ENCODE assay signal across 10 cellular contexts in genomic region chr2:102070058-102070642, GRCh38.
A peak's percentile ranks its signal among the peaks of the same experiment; 100 is the strongest.
DNase-seq lines count a peak whose midpoint lies in the region; ATAC-seq, FAIRE-seq and TF ChIP-seq lines count a peak whose summit lies in the region.
"Had no signal": no experiment of that assay in that cellular context is flagged by ENCODE, and none has a peak within 500 bp of the region (broad histone marks: within the 10 kb centered on the region; RNA-seq: fewer than 3 reads in every experiment).

No MANE protein-coding gene starts in this region.

- H3K9ac ChIP-seq in endothelial cell of umbilical vein (replicated peaks; ENCODE audit: extremely low read depth, insufficient read depth, low read length) = no peak overlapping the region

- no peak overlapping the region for H3K4me3 Mint-ChIP-seq in natural killer cell treated with Interleukin-12 subunit alpha and Interleukin-12 subunit beta and Interleukin-15 and Interleukin-18, amount 100 ng/mL, for 72 hours
- H3K4me3 Mint-ChIP-seq: activated CD4-positive, alpha-beta T cell treated with anti-CD3 and anti-CD28 coated beads, Interleukin-2, amount 10 ng/mL, durations not matched to agents 7 days and 5 days; stimulated activated naive B cell treated with anti-CD40 and anti-IgM and Interleukin-4, amounts not matched to agents 10 μg/mL and 1 μg/mL and 100 μg/mL, for 72 hours had no signal

- CTCF ChIA-PET in endothelial cell of umbilical vein (lab: Charles Lee) = interaction anchor here (1.2 to 1.4 kb wide), 2 partner anchors 19 to 50 kb away, joined by 3 read pairs; no protein-coding TSS in a partner anchor

- POLR2A ChIA-PET in endothelial cell of umbilical vein (lab: Charles Lee) = no interaction called here

- peaks cover 3% of the 10 kb centered on the region for H3K9me3 Mint-ChIP-seq in natural killer cell treated with Interleukin-12 subunit alpha and Interleukin-12 subunit beta and Interleukin-15 and Interleukin-18, amount 100 ng/mL, for 72 hours

- no peak overlapping the region for H3K27ac ChIP-seq in endothelial cell of umbilical vein (ENCODE audit: insufficient read depth, low read depth, low read length)
- peak overlapping the region; percentile 77 to 82 for H3K27ac ChIP-seq in testis

- DNase-seq in endothelial cell of umbilical vein (ENCODE audit: low read depth, low spot score) = no peak
- DNase-seq in lower leg skin (ENCODE audit: low spot score in 2 of 2) = peak; percentile 79 to 93
- DNase-seq in testis = peak; percentile 95
- DNase-seq in NCI-H82 treated with DMSO at 0.1 percent for 48 hours (lab: John Stamatoyannopoulos, UW; ENCODE audit: unreplicated experiment) = no peak
- no peak for DNase-seq in natural killer cell treated with Interleukin-12 subunit alpha and Interleukin-12 subunit beta and Interleukin-15 and Interleukin-18, amount 100 ng/mL, for 72 hours (ENCODE audit: low spot score)
- no peak for DNase-seq in GM20000 (ENCODE audit: low spot score)
- DNase-seq: activated CD4-positive, alpha-beta T cell treated with anti-CD3 and anti-CD28 coated beads, Interleukin-2, amount 10 ng/mL, durations not matched to agents 7 days and 5 days; stimulated activated naive B cell treated with anti-CD40 and anti-IgM and Interleukin-4, amounts not matched to agents 10 μg/mL and 1 μg/mL and 100 μg/mL, for 72 hours had no signal

- H3K27me3 ChIP-seq in endothelial cell of umbilical vein (ENCODE audit: control insufficient read depth in 2 of 2, insufficient read depth in 2 of 2, low read length in 2 of 2) (no peaks in the 10 kb centered on the region), testis (no peaks in the 10 kb centered on the region)

- dilution Hi-C loops in endothelial cell of umbilical vein (cut with MboI; ENCODE audit: extremely low pct_ligation_motif_present, low sequenced_read_pairs) = no loop called here

- peaks cover 24 to 31% of the 10 kb centered on the region in 2 donors for H3K27me3 Mint-ChIP-seq in natural killer cell treated with Interleukin-12 subunit alpha and Interleukin-12 subunit beta and Interleukin-15 and Interleukin-18, amount 100 ng/mL, for 72 hours
- H3K27me3 Mint-ChIP-seq: activated CD4-positive, alpha-beta T cell treated with anti-CD3 and anti-CD28 coated beads, Interleukin-2, amount 10 ng/mL, durations not matched to agents 7 days and 5 days had no signal

- BruUV-seq in endothelial cell of umbilical vein (replicated peaks; lab: Mats Ljungman, UMichigan) = no TSS peak

- peak; percentile 36 for TF ChIP-seq RAD21 in Ishikawa (IDR thresholded peaks at IDR 0.05; ENCODE audit: low read depth)

- no peak for FAIRE-seq in endothelial cell of umbilical vein (lab: Jason Lieb, UNC)

- intact Hi-C loops in endothelial cell of umbilical vein (cut with micrococcal nuclease) (no loop called here), lower leg skin (cut with DNase I; ENCODE audit: low total_unique reads) (no loop called here), testis (cut with DNase I; ENCODE audit: low total_unique reads) (no loop called here)

- H3K9me3 ChIP-seq in endothelial cell of umbilical vein (replicated peaks; ENCODE audit: control insufficient read depth, insufficient read depth, low read length) = no peaks in the 10 kb centered on the region
- H3K9me3 ChIP-seq in testis = no peaks in the 10 kb centered on the region

- H3K4me1 ChIP-seq in endothelial cell of umbilical vein (ENCODE audit: control insufficient read depth, extremely low read depth, insufficient read depth, low read length) = no peaks in the 10 kb centered on the region
- peaks cover 16% of the 10 kb centered on the region for H3K4me1 ChIP-seq in testis

- H3K4me2 ChIP-seq in endothelial cell of umbilical vein (ENCODE audit: insufficient read depth, low read length) = no peak overlapping the region

- no peak for ATAC-seq in HG02763 (IDR thresholded peaks at IDR 0.05; ENCODE audit: unreplicated experiment)
- ATAC-seq in natural killer cell treated with Interleukin-12 subunit alpha and Interleukin-12 subunit beta and Interleukin-15 and Interleukin-18, amount 100 ng/mL, for 72 hours = no peak
- ATAC-seq: stimulated activated naive B cell treated with anti-CD40 and anti-IgM and Interleukin-4, amounts not matched to agents 10 μg/mL and 1 μg/mL and 100 μg/mL, for 72 hours had no signal

- H3K36me3 Mint-ChIP-seq in natural killer cell treated with Interleukin-12 subunit alpha and Interleukin-12 subunit beta and Interleukin-15 and Interleukin-18, amount 100 ng/mL, for 72 hours = no peaks in the 10 kb centered on the region

- no peaks in the 10 kb centered on the region for H4K20me1 ChIP-seq in endothelial cell of umbilical vein (replicated peaks; ENCODE audit: control insufficient read depth, extremely low read depth, insufficient read depth, low read length)

- H3K36me3 ChIP-seq in endothelial cell of umbilical vein (ENCODE audit: control insufficient read depth in 2 of 2, extremely low read depth in 1 of 2, insufficient read depth in 2 of 2, low read length in 2 of 2) = no peaks in the 10 kb centered on the region
- no peaks in the 10 kb centered on the region for H3K36me3 ChIP-seq in testis (ENCODE audit: low read depth, missing control alignments)

- no peak for TF ChIP-seq POLR2A in endothelial cell of umbilical vein (IDR thresholded peaks at IDR 0.05; ENCODE audit: low read depth, low read length)
- TF ChIP-seq POLR2A in lower leg skin (IDR thresholded peaks at IDR 0.05) = no peak
- TF ChIP-seq POLR2A in testis (IDR thresholded peaks at IDR 0.05) = no peak

- H3K79me2 ChIP-seq in endothelial cell of umbilical vein (ENCODE audit: control insufficient read depth, insufficient read depth, low read length) = no peaks in the 10 kb centered on the region

- H3K9me1 ChIP-seq in endothelial cell of umbilical vein (replicated peaks; ENCODE audit: control insufficient read depth, extremely low read depth, insufficient read depth, low read length) = no peaks in the 10 kb centered on the region

- H2AFZ ChIP-seq in endothelial cell of umbilical vein (ENCODE audit: low read depth, low read length) = peak overlapping the region; percentile 31

- TF ChIP-seq EP300 in Ishikawa (IDR thresholded peaks at IDR 0.05; ENCODE audit: borderline replicate concordance) = no peak

- H3K27ac Mint-ChIP-seq in natural killer cell treated with Interleukin-12 subunit alpha and Interleukin-12 subunit beta and Interleukin-15 and Interleukin-18, amount 100 ng/mL, for 72 hours = no peak overlapping the region
- H3K27ac Mint-ChIP-seq: activated CD4-positive, alpha-beta T cell treated with anti-CD3 and anti-CD28 coated beads, Interleukin-2, amount 10 ng/mL, durations not matched to agents 7 days and 5 days; stimulated activated naive B cell treated with anti-CD40 and anti-IgM and Interleukin-4, amounts not matched to agents 10 μg/mL and 1 μg/mL and 100 μg/mL, for 72 hours had no signal

- WGBS in lower leg skin, 2 donors = 26 to 39% methylated on average over 8 of the region's 8 CpGs
- WGBS in testis, 2 donors = 33 to 53% methylated on average over 8 of the region's 8 CpGs

- TF ChIP-seq CTCF in endothelial cell of umbilical vein (IDR thresholded peaks at IDR 0.05; ENCODE audit: extremely low read depth in 1 of 2, insufficient read depth in 1 of 2, low read depth in 1 of 2, low read length in 2 of 2) (no peak), lower leg skin (IDR thresholded peaks at IDR 0.05) (no peak), testis (IDR thresholded peaks at IDR 0.05) (no peak), GM20000 (IDR thresholded peaks at IDR 0.05; ENCODE audit: extremely low read depth, missing control alignments) (no peak)

- H3K4me3 ChIP-seq in endothelial cell of umbilical vein (replicated peaks in 1 of 3; ENCODE audit: insufficient read depth in 1 of 3, low read depth in 1 of 3, low read length in 3 of 3) (no peak overlapping the region), lower leg skin (ENCODE audit: low read depth, poor library complexity, severe bottlenecking) (no peak overlapping the region), testis (no peak overlapping the region)

- H3K4me1 Mint-ChIP-seq in natural killer cell treated with Interleukin-12 subunit alpha and Interleukin-12 subunit beta and Interleukin-15 and Interleukin-18, amount 100 ng/mL, for 72 hours (ENCODE audit: low read depth in 2 of 2) = peaks cover 0 to 17% of the 10 kb centered on the region in 2 donors

TF ChIP-seq in endothelial cell of umbilical vein, 7 proteins besides CTCF, POLR2A, EP300 and RAD21:
- TF ChIP-seq FOS (IDR thresholded peaks at IDR 0.05; ENCODE audit: borderline replicate concordance, insufficient read depth, low read length) (no peak), EZH2 (IDR thresholded peaks at IDR 0.05; ENCODE audit: borderline replicate concordance, low read depth, low read length, severe bottlenecking) (no peak), POLR2AphosphoS5 (IDR thresholded peaks at IDR 0.05; ENCODE audit: insufficient read depth, low read depth, low read length) (no peak), GATA2 (IDR thresholded peaks at IDR 0.05; ENCODE audit: insufficient read depth, insufficient read length, low read depth, low read length) (no peak), JUN (IDR thresholded peaks at IDR 0.05; ENCODE audit: borderline replicate concordance, insufficient read depth, insufficient read length, low read depth) (no peak), MYC (IDR thresholded peaks at IDR 0.05; ENCODE audit: low read depth, low read length) (no peak)

Comparison
In these comparisons a context has a peak if more than half of its experiments do, and no peak if none do; other contexts are left out.
1. DNase-seq: peak in lower leg skin (2 of 2) and testis (single experiment); none in endothelial cell of umbilical vein (single experiment), NCI-H82 treated with DMSO at 0.1 percent for 48 hours (single experiment), natural killer cell treated with Interleukin-12 subunit alpha and Interleukin-12 subunit beta and Interleukin-15 and Interleukin-18, amount 100 ng/mL, for 72 hours (single experiment) and GM20000 (single experiment).